10 cellular contexts compared by ENCODE assay signal in genomic region chr18:41064916-41065315, GRCh38.
"Had no signal": no experiment of that assay in that cellular context is flagged by ENCODE, and none has a peak within 500 bp of the region (broad histone marks: within the 10 kb centered on the region; RNA-seq: fewer than 3 reads in every experiment).

No MANE protein-coding gene starts in this region.

- FAIRE-seq: H1, H54 had no signal

- ATAC-seq: GM23338, HCT116 had no signal

- H3K4me1 Mint-ChIP-seq: GM23338 had no signal

- H3K4me3 Mint-ChIP-seq: GM23338, H9, HFFc6 had no signal

- H3K9me3 Mint-ChIP-seq: GM23338, H9 had no signal

- DNase-seq: GM23248, GOT3, H7, H9, HCEC 1CT, HFFc6 had no signal

- H3K27ac Mint-ChIP-seq: GM23338, H9, HFFc6 had no signal
